Comparison of ENCODE assay signal across 21 cellular contexts in the genomic region with DNA sequence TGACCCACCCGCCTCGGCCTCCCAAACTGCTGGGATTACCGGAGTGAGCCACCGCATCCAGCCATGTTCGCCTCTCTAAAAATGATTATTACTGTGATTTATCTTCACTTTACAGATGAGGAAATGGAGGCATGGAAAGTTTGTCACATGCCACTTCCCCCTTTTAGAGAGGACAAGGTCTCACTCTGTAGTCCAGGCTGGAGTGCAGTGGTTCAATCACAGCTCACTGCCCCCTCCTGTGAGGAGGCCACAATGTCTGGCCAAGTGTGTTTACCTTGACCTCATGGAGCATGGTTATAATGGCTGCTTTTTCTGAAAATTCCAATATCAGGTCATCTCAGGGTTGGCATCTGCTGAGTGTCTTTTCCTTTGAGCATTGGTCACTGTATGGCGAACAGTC. TPM values are rescaled to one million over a fixed set of nuclear protein-coding genes. Genes with fewer than 3 reads are reported as not detected.
DNase-seq lines count a peak whose midpoint lies in the region; ATAC-seq and TF ChIP-seq lines count a peak whose summit lies in the region.
"Had no signal": no experiment of that assay in that cellular context is flagged by ENCODE, and none has a peak within 500 bp of the region (broad histone marks: within the 10 kb centered on the region; RNA-seq: fewer than 3 reads in every experiment).

No MANE protein-coding gene starts in this region.

- DNase-seq in IMR-90 (no peak), endothelial cell (ENCODE audit: low spot score) (no peak), osteoblast (ENCODE audit: insufficient read length, low spot score, missing footprints) (peak; percentile 39), OCI-M2 (lab: John Stamatoyannopoulos, UW; ENCODE audit: unreplicated experiment) (no peak), activated T-cell treated with anti-CD3 and anti-CD28 coated beads for 4 hours (no peak), dedifferentiated amniotic fluid mesenchymal stem cell (ENCODE audit: extremely low spot score) (no peak)
- DNase-seq: C1 segment of cervical spinal cord; Calu3; CD4-positive, alpha-beta memory T cell; COR-L47; DMS53; DMS79 treated with DMSO at 0.1 percent for 48 hours; GF-D8; GOT3 had no signal

- H4K91ac ChIP-seq in IMR-90 (ENCODE audit: insufficient read depth, low read depth, low read length) = no peak overlapping the region

- H2AFZ ChIP-seq in IMR-90 (replicated peaks; ENCODE audit: low read length, poor library complexity) (no peak overlapping the region), osteoblast (ENCODE audit: low read length) (no peak overlapping the region)

- dilution Hi-C loops in IMR-90 (cut with HindIII; ENCODE audit: low sequenced_read_pairs, unreplicated experiment) = no loop called here

- H3K27me3 ChIP-seq in IMR-90 (ENCODE audit: control insufficient read depth, insufficient read depth, low read length) (peaks cover 55% of the 10 kb centered on the region), osteoblast (ENCODE audit: insufficient read depth, low read length) (peaks cover 56% of the 10 kb centered on the region)

- BruUV-seq in IMR-90 (replicated peaks; lab: Mats Ljungman, UMichigan) = no TSS peak

- H2AK5ac ChIP-seq in IMR-90 (ENCODE audit: low read depth, low read length) = no peak overlapping the region

- no peak overlapping the region for H3K14ac ChIP-seq in IMR-90 (replicated peaks; ENCODE audit: low read depth, low read length)

- peaks cover 36% of the 10 kb centered on the region for H3K27me3 Mint-ChIP-seq in endothelial cell (ENCODE audit: unreplicated experiment)

- H3K4me1 ChIP-seq in HEK293 (ENCODE audit: control insufficient read depth, insufficient read depth, low read length) (no peaks in the 10 kb centered on the region), IMR-90 (ENCODE audit: control insufficient read depth, insufficient read depth, low read length) (no peaks in the 10 kb centered on the region), osteoblast (ENCODE audit: insufficient read depth, low read length) (no peaks in the 10 kb centered on the region)
- H3K4me1 ChIP-seq: HAP-1 had no signal

- H3K36me3 Mint-ChIP-seq in endothelial cell (ENCODE audit: low read depth, unreplicated experiment) = peaks cover 35% of the 10 kb centered on the region

- no peak overlapping the region for H2AK9ac ChIP-seq in IMR-90 (replicated peaks; ENCODE audit: low read depth, low read length, poor library complexity)

- H2BK15ac ChIP-seq in IMR-90 (ENCODE audit: low read depth, low read length) = no peak overlapping the region

- H4K20me1 ChIP-seq in IMR-90 (ENCODE audit: insufficient read depth, low read length) (no peaks in the 10 kb centered on the region), osteoblast (ENCODE audit: insufficient read depth, low read length) (no peaks in the 10 kb centered on the region)

- H3K79me1 ChIP-seq in IMR-90 (ENCODE audit: low read depth in 1 of 2, low read length in 2 of 2) = no peaks in the 10 kb centered on the region

- H3K18ac ChIP-seq in IMR-90 (ENCODE audit: low read depth, low read length) = no peak overlapping the region

- TF ChIP-seq CTCF in HEK293 (tag by site-specific recombination; IDR thresholded peaks at IDR 0.05) (no peak), IMR-90 (conservative IDR thresholded peaks at IDR 0.05; ENCODE audit: low read depth, low read length) (no peak), endothelial cell (IDR thresholded peaks at IDR 0.05; ENCODE audit: unreplicated experiment) (no peak), osteoblast (IDR thresholded peaks at IDR 0.05; ENCODE audit: extremely low read depth, low read depth, low read length) (no peak)

- CTCF ChIA-PET in HEK293 (lab: Yijun Ruan, JAX) (no interaction called here), IMR-90 (lab: Yijun Ruan, JAX) (no interaction called here)

- H3K56ac ChIP-seq in IMR-90 (ENCODE audit: extremely low read depth, insufficient read depth, low read length) = no peak overlapping the region

- H4K8ac ChIP-seq in IMR-90 (ENCODE audit: low read depth in 2 of 2, low read length in 2 of 2) = no peak overlapping the region

- H3K27ac Mint-ChIP-seq in endothelial cell (ENCODE audit: unreplicated experiment) = peak overlapping the region; percentile 10
- H3K27ac Mint-ChIP-seq: CD4-positive, alpha-beta memory T cell had no signal

- no peaks in the 10 kb centered on the region for H3K9me1 ChIP-seq in IMR-90 (ENCODE audit: insufficient read depth, low read length)

- H3K36me3 ChIP-seq in HEK293 (ENCODE audit: control insufficient read depth in 2 of 2, insufficient read depth in 1 of 2, low read length in 2 of 2) (no peaks in the 10 kb centered on the region), IMR-90 (ENCODE audit: control insufficient read depth, insufficient read depth, low read length) (no peaks in the 10 kb centered on the region), osteoblast (ENCODE audit: insufficient read depth, low read length) (no peaks in the 10 kb centered on the region)
- H3K36me3 ChIP-seq: HAP-1 had no signal

- no peaks in the 10 kb centered on the region for H3K79me2 ChIP-seq in osteoblast (ENCODE audit: insufficient read depth, low read length)

- no peak overlapping the region for H3K27ac ChIP-seq in HEK293 (ENCODE audit: extremely low read depth, low read depth, low read length)
- H3K27ac ChIP-seq in IMR-90 (ENCODE audit: insufficient read depth, low read length) = no peak overlapping the region
- H3K27ac ChIP-seq in osteoblast (ENCODE audit: low read depth, low read length) = no peak overlapping the region

- intact Hi-C loops in IMR-90 (cut with micrococcal nuclease) = no loop called here

- no peak overlapping the region for H3K9ac ChIP-seq in IMR-90 (ENCODE audit: low read depth, low read length)

- in situ Hi-C loops in IMR-90 (cut with MboI; ENCODE audit: low sequenced_read_pairs) = no loop called here

- no peak for TF ChIP-seq RAD21 in IMR-90 (IDR thresholded peaks at IDR 0.05; ENCODE audit: low read length)

- no peak overlapping the region for H4K5ac ChIP-seq in IMR-90 (ENCODE audit: low read depth, low read length)

- no peak overlapping the region for H3K4me3 Mint-ChIP-seq in endothelial cell (ENCODE audit: unreplicated experiment)
- H3K4me3 Mint-ChIP-seq: CD4-positive, alpha-beta memory T cell had no signal

- H3K4ac ChIP-seq in IMR-90 (ENCODE audit: low read depth, low read length) = no peak overlapping the region

- no CpG with 5 or more reads among the region's 6 CpGs for WGBS in IMR-90 (ENCODE audit: extremely low coverage in 2 of 2, insufficient read length in 1 of 2), 2 experiments

- H3K4me1 Mint-ChIP-seq in endothelial cell (ENCODE audit: unreplicated experiment) = peaks cover 24% of the 10 kb centered on the region

- POLR2A ChIA-PET in HEK293 (lab: Yijun Ruan, JAX) = no interaction called here
- POLR2A ChIA-PET in IMR-90 (lab: Charles Lee; ENCODE audit: unreplicated experiment) = no interaction called here

- H3K4me2 ChIP-seq in IMR-90 (ENCODE audit: low read depth, low read length) (no peak overlapping the region), osteoblast (ENCODE audit: insufficient read depth, low read length) (no peak overlapping the region)

- H3K4me3 ChIP-seq in HEK293 (ENCODE audit: low read depth, low read length) (no peak overlapping the region), IMR-90 (ENCODE audit: insufficient read depth, low read depth, low read length) (no peak overlapping the region), osteoblast (ENCODE audit: insufficient read depth, low read length) (no peak overlapping the region)
- H3K4me3 ChIP-seq: HAP-1 had no signal

- H2BK120ac ChIP-seq in IMR-90 (ENCODE audit: low read depth, low read length) = no peak overlapping the region

- peak overlapping the region; percentile 49 for H3K23ac ChIP-seq in IMR-90 (ENCODE audit: low read depth, low read length)

- H2BK20ac ChIP-seq in IMR-90 (ENCODE audit: low read depth, low read length) = no peak overlapping the region

- no peak overlapping the region for H2BK5ac ChIP-seq in IMR-90 (ENCODE audit: low read depth, low read length, poor library complexity, severe bottlenecking)

- H3K9me3 ChIP-seq in HEK293 (ENCODE audit: control insufficient read depth, insufficient read depth, low read depth, low read length) (no peaks in the 10 kb centered on the region), IMR-90 (ENCODE audit: control insufficient read depth, insufficient read depth, low read length) (peaks cover 17% of the 10 kb centered on the region), osteoblast (ENCODE audit: low read depth, low read length) (peaks cover 2% of the 10 kb centered on the region)
- H3K9me3 ChIP-seq: HAP-1 had no signal

- TF ChIP-seq POLR2A in IMR-90 (IDR thresholded peaks at IDR 0.05; ENCODE audit: low read depth, low read length) = no peak

- peaks cover 8% of the 10 kb centered on the region for H3K9me3 Mint-ChIP-seq in endothelial cell (ENCODE audit: unreplicated experiment)

- no peak for ATAC-seq in IMR-90 (ENCODE audit: low read depth)

TF ChIP-seq in HEK293, 187 proteins besides CTCF, POLR2A, EP300 and RAD21:
- TF ChIP-seq ZNF202 (tag by site-specific recombination; IDR thresholded peaks at IDR 0.05; ENCODE audit: borderline replicate concordance) (no peak), ZNF585B (tag by site-specific recombination; IDR thresholded peaks at IDR 0.05) (peak; percentile 63)

TF ChIP-seq in IMR-90, 13 proteins besides CTCF, POLR2A, EP300 and RAD21 (continues in another document):
- TF ChIP-seq CEBPB (IDR thresholded peaks at IDR 0.05; ENCODE audit: low read depth, low read length) = no peak
- no peak for TF ChIP-seq CHD1 (IDR thresholded peaks at IDR 0.05; ENCODE audit: low read depth, low read length)
- TF ChIP-seq BHLHE40 (IDR thresholded peaks at IDR 0.05; ENCODE audit: low read depth, low read length) = no peak
- TF ChIP-seq MXI1 (IDR thresholded peaks at IDR 0.05; ENCODE audit: borderline replicate concordance, low read depth, low read length) = no peak

RNA-seq across cellular contexts. Expression of a gene that starts 6.7 kb away (rescaled TPM):
- total RNA-seq in IMR-90 (2012; rRNA removed) (not detected in 2 replicates), endothelial cell (ENCODE audit: unreplicated experiment) (not detected), osteoblast (not detected in 2 replicates)
- not detected in 2 replicates for polyA plus RNA-seq in IMR-90 (2012; rRNA removed)
- not detected in 2 replicates for polyA plus RNA-seq in IMR-90 (2012; cell fraction: cytosol; rRNA removed)
- polyA plus RNA-seq in IMR-90 (2012; cell fraction: nucleus; rRNA removed; ENCODE audit: low replicate concordance) = not detected in 2 replicates
- total RNA-seq: A172; A673; Calu3; CD4-positive, alpha-beta memory T cell; Daoy; G401 had no signal
- polyA plus RNA-seq: BJ; CD4-positive, alpha-beta memory T cell had no signal

RNA-seq across cellular contexts. Expression of a gene that starts 21.0 kb away (rescaled TPM):
- 16.9 and 17.9 TPM in 2 replicates for total RNA-seq in IMR-90 (2012; rRNA removed)
- polyA plus RNA-seq in IMR-90 (2012; rRNA removed) = 21.4 and 22.5 TPM in 2 replicates
- 18.6 and 21.7 TPM in 2 replicates for polyA plus RNA-seq in IMR-90 (2012; cell fraction: cytosol; rRNA removed)
- 27.1 and 45.1 TPM in 2 replicates for polyA plus RNA-seq in IMR-90 (2012; cell fraction: nucleus; rRNA removed; ENCODE audit: low replicate concordance)
- 23.0 TPM for total RNA-seq in endothelial cell (ENCODE audit: unreplicated experiment)
- total RNA-seq in osteoblast = 19.5 and 22.4 TPM in 2 replicates

RNA-seq across cellular contexts. Expression of a gene that starts 49.3 kb away (rescaled TPM):
- total RNA-seq in IMR-90 (2012; rRNA removed) (24.2 and 25.0 TPM in 2 replicates), endothelial cell (ENCODE audit: unreplicated experiment) (57.6 TPM), osteoblast (32.6 and 33.9 TPM in 2 replicates)
- polyA plus RNA-seq in IMR-90 (2012; rRNA removed) = 34.7 and 36.5 TPM in 2 replicates
- polyA plus RNA-seq in IMR-90 (2012; cell fraction: cytosol; rRNA removed) = 19.9 and 26.6 TPM in 2 replicates
- 182 and 232 TPM in 2 replicates for polyA plus RNA-seq in IMR-90 (2012; cell fraction: nucleus; rRNA removed; ENCODE audit: low replicate concordance)
